In the genomic region with DNA sequence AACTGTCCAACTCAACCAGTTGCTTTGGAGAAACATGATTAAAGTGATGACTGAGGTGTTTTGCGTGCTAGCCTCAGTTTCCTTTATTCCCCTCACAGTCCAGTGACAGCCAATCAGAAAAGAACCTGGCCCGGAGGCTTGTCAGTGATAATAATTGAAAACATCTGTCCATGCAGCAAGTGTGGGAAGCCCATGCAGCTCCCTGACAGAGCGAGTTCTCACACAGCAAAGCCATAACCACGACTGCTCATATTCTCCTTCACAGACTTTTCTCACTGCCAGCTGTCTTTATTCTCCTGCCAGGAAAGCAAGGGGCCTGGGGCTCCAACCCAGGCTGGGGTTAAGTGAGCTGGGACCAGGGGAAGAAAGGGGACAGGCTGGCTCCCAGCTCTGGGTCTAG, we compare ENCODE assay signal across 32 cellular contexts.
DNase-seq lines count a peak whose midpoint lies in the region; ATAC-seq and TF ChIP-seq lines count a peak whose summit lies in the region.
"Had no signal": no experiment of that assay in that cellular context is flagged by ENCODE, and none has a peak within 500 bp of the region (broad histone marks: within the 10 kb centered on the region; RNA-seq: fewer than 3 reads in every experiment).

No MANE protein-coding gene starts in this region.

- peak overlapping the region; percentile 58 for H2BK120ac ChIP-seq in trophoblast cell (ENCODE audit: insufficient read depth, low read length, poor library complexity)

- no peaks in the 10 kb centered on the region for H3K79me1 ChIP-seq in trophoblast cell (ENCODE audit: low read length)

- no peak overlapping the region for H2BK12ac ChIP-seq in trophoblast cell (ENCODE audit: low read length)

- DNase-seq in activated naive CD8-positive, alpha-beta T cell treated with anti-CD3 and anti-CD28 coated beads for 36 hours = no peak
- peak; percentile 30 for DNase-seq in fibroblast of mammary gland (ENCODE audit: low read depth)
- no peak for DNase-seq in trophoblast cell
- DNase-seq in GM23338 (ENCODE audit: low spot score) = no peak
- no peak for DNase-seq in osteocyte (ENCODE audit: extremely low spot score, unreplicated experiment)
- no peak for DNase-seq in HK-2 (ENCODE audit: unreplicated experiment)
- DNase-seq: 8988T; activated CD4-positive, alpha-beta T cell treated with anti-CD3 and anti-CD28 coated beads, Interleukin-2, amount 50 U/mL, for 1 hour; activated naive CD4-positive, alpha-beta T cell; activated T-cell treated with anti-CD3 and anti-CD28 coated beads, Interleukin-2, amount 50 U/mL, for 4 hours; amygdala; BE2C; COR-L47; cortex of kidney; DMS79; effector memory CD8-positive, alpha-beta T cell; hypothalamus; immature natural killer cell; left colon; NCI-H1048; NCI-H187; NCI-H526 treated with DMSO at 0.1 percent for 48 hours; Peyer's patch; psoas muscle; SHP77 treated with DMSO at 0.1 percent for 48 hours; stimulated activated naive CD8-positive, alpha-beta T cell treated with anti-CD3 and anti-CD28 coated beads, Interleukin-15, amount 100 ng/mL, for 72 hours; thyroid gland had no signal

- no peak overlapping the region for H3K4me2 ChIP-seq in trophoblast cell (ENCODE audit: low read length)
- no peak overlapping the region for H3K4me2 ChIP-seq in GM23338

- no peak overlapping the region for H3K9ac ChIP-seq in trophoblast cell (ENCODE audit: low read length)

- H3K27me3 ChIP-seq in trophoblast cell (ENCODE audit: insufficient read depth, low read length) = no peaks in the 10 kb centered on the region
- no peaks in the 10 kb centered on the region for H3K27me3 ChIP-seq in GM23338 (ENCODE audit: insufficient read depth)
- H3K27me3 ChIP-seq: BE2C, cardiac muscle cell, gastroesophageal sphincter, Peyer's patch, thyroid gland had no signal

- no peaks in the 10 kb centered on the region for H3K79me2 ChIP-seq in trophoblast cell (ENCODE audit: control insufficient read depth, insufficient read depth, low read length, poor library complexity)
- H3K79me2 ChIP-seq in GM23338 (replicated peaks; ENCODE audit: insufficient read depth) = no peaks in the 10 kb centered on the region

- H3K4me1 Mint-ChIP-seq in activated naive CD8-positive, alpha-beta T cell (ENCODE audit: low read depth) = peaks cover 3% of the 10 kb centered on the region
- H3K4me1 Mint-ChIP-seq in activated naive CD8-positive, alpha-beta T cell treated with anti-CD3 and anti-CD28 coated beads for 36 hours = no peaks in the 10 kb centered on the region
- peaks cover 13% of the 10 kb centered on the region for H3K4me1 Mint-ChIP-seq in activated T-helper 17 cell treated with anti-CD3 and anti-CD28 coated beads, Interleukin-2, amount 50 U/mL, for 72 hours
- H3K4me1 Mint-ChIP-seq in GM23338 (peaks cover 19% of the 10 kb centered on the region), osteocyte (ENCODE audit: unreplicated experiment) (peaks cover 13% of the 10 kb centered on the region)
- H3K4me1 Mint-ChIP-seq: stimulated activated naive CD8-positive, alpha-beta T cell treated with anti-CD3 and anti-CD28 coated beads, Interleukin-15, amount 100 ng/mL, for 72 hours had no signal

- no peaks in the 10 kb centered on the region for H3K27me3 Mint-ChIP-seq in activated naive CD8-positive, alpha-beta T cell
- H3K27me3 Mint-ChIP-seq in activated naive CD8-positive, alpha-beta T cell treated with anti-CD3 and anti-CD28 coated beads for 36 hours = no peaks in the 10 kb centered on the region
- H3K27me3 Mint-ChIP-seq in activated T-helper 17 cell treated with anti-CD3 and anti-CD28 coated beads, Interleukin-2, amount 50 U/mL, for 72 hours = no peaks in the 10 kb centered on the region
- H3K27me3 Mint-ChIP-seq in GM23338 (ENCODE audit: insufficient read depth, low read depth, poor library complexity) (no peaks in the 10 kb centered on the region), osteocyte (ENCODE audit: unreplicated experiment) (no peaks in the 10 kb centered on the region)
- H3K27me3 Mint-ChIP-seq: effector memory CD8-positive, alpha-beta T cell; stimulated activated naive CD8-positive, alpha-beta T cell treated with anti-CD3 and anti-CD28 coated beads, Interleukin-15, amount 100 ng/mL, for 72 hours had no signal

- no CpG with 5 or more reads among the region's 4 CpGs for WGBS in trophoblast cell (ENCODE audit: extremely low coverage, insufficient coverage, insufficient read length)

- H3K27ac Mint-ChIP-seq in activated naive CD8-positive, alpha-beta T cell = peak overlapping the region; percentile 56
- H3K27ac Mint-ChIP-seq in activated naive CD8-positive, alpha-beta T cell treated with anti-CD3 and anti-CD28 coated beads for 36 hours = no peak overlapping the region
- peak overlapping the region; percentile 61 for H3K27ac Mint-ChIP-seq in activated T-helper 17 cell treated with anti-CD3 and anti-CD28 coated beads, Interleukin-2, amount 50 U/mL, for 72 hours
- H3K27ac Mint-ChIP-seq in GM23338 (no peak overlapping the region), osteocyte (ENCODE audit: unreplicated experiment) (no peak overlapping the region)
- H3K27ac Mint-ChIP-seq: immature natural killer cell; stimulated activated naive CD8-positive, alpha-beta T cell treated with anti-CD3 and anti-CD28 coated beads, Interleukin-15, amount 100 ng/mL, for 72 hours had no signal

- H2AK5ac ChIP-seq in trophoblast cell (ENCODE audit: low read length) = no peak overlapping the region

- no peaks in the 10 kb centered on the region for H3K9me3 Mint-ChIP-seq in activated naive CD8-positive, alpha-beta T cell (ENCODE audit: low read depth)
- H3K9me3 Mint-ChIP-seq in activated naive CD8-positive, alpha-beta T cell treated with anti-CD3 and anti-CD28 coated beads for 36 hours = no peaks in the 10 kb centered on the region
- no peaks in the 10 kb centered on the region for H3K9me3 Mint-ChIP-seq in activated T-helper 17 cell treated with anti-CD3 and anti-CD28 coated beads, Interleukin-2, amount 50 U/mL, for 72 hours
- H3K9me3 Mint-ChIP-seq in GM23338 (no peaks in the 10 kb centered on the region), osteocyte (ENCODE audit: unreplicated experiment) (no peaks in the 10 kb centered on the region)
- H3K9me3 Mint-ChIP-seq: activated T-cell treated with anti-CD3 and anti-CD28 coated beads, Interleukin-2, amount 50 U/mL, for 4 hours; effector memory CD8-positive, alpha-beta T cell; immature natural killer cell; stimulated activated naive CD8-positive, alpha-beta T cell treated with anti-CD3 and anti-CD28 coated beads, Interleukin-15, amount 100 ng/mL, for 72 hours had no signal

- H2BK5ac ChIP-seq in trophoblast cell (ENCODE audit: low read depth, low read length, poor library complexity) = no peak overlapping the region

- peaks cover 23% of the 10 kb centered on the region for H3K36me3 Mint-ChIP-seq in activated naive CD8-positive, alpha-beta T cell
- peaks cover 17% of the 10 kb centered on the region for H3K36me3 Mint-ChIP-seq in activated naive CD8-positive, alpha-beta T cell treated with anti-CD3 and anti-CD28 coated beads for 36 hours
- H3K36me3 Mint-ChIP-seq in activated T-helper 17 cell treated with anti-CD3 and anti-CD28 coated beads, Interleukin-2, amount 50 U/mL, for 72 hours (ENCODE audit: low read depth) = peaks cover 61% of the 10 kb centered on the region
- H3K36me3 Mint-ChIP-seq in GM23338 (ENCODE audit: low read depth) (no peaks in the 10 kb centered on the region), osteocyte (ENCODE audit: unreplicated experiment) (no peaks in the 10 kb centered on the region)

- H3K27ac ChIP-seq in trophoblast cell (ENCODE audit: low read depth, low read length) = no peak overlapping the region
- no peak overlapping the region for H3K27ac ChIP-seq in GM23338 (ENCODE audit: low read depth)
- H3K27ac ChIP-seq: cardiac muscle cell, gastroesophageal sphincter, HL-60, Peyer's patch, psoas muscle, thyroid gland had no signal

- H3K14ac ChIP-seq in trophoblast cell (ENCODE audit: low read length) = no peak overlapping the region

- H4K8ac ChIP-seq in trophoblast cell (ENCODE audit: low read depth, low read length) = no peak overlapping the region

- H4K20me1 ChIP-seq in GM23338 (replicated peaks; ENCODE audit: insufficient read depth) = no peaks in the 10 kb centered on the region

- no peak overlapping the region for H3K4me3 Mint-ChIP-seq in activated naive CD8-positive, alpha-beta T cell
- no peak overlapping the region for H3K4me3 Mint-ChIP-seq in activated naive CD8-positive, alpha-beta T cell treated with anti-CD3 and anti-CD28 coated beads for 36 hours
- H3K4me3 Mint-ChIP-seq in activated T-helper 17 cell treated with anti-CD3 and anti-CD28 coated beads, Interleukin-2, amount 50 U/mL, for 72 hours = no peak overlapping the region
- H3K4me3 Mint-ChIP-seq in GM23338 = no peak overlapping the region
- no peak overlapping the region for H3K4me3 Mint-ChIP-seq in osteocyte (ENCODE audit: unreplicated experiment)
- H3K4me3 Mint-ChIP-seq: activated T-cell treated with anti-CD3 and anti-CD28 coated beads, Interleukin-2, amount 50 U/mL, for 4 hours; effector memory CD8-positive, alpha-beta T cell; immature natural killer cell; stimulated activated naive CD8-positive, alpha-beta T cell treated with anti-CD3 and anti-CD28 coated beads, Interleukin-15, amount 100 ng/mL, for 72 hours had no signal

- H3K4me3 ChIP-seq in fibroblast of mammary gland (ENCODE audit: control insufficient read depth, low read depth, low read length) (no peak overlapping the region), trophoblast cell (ENCODE audit: low read depth, low read length) (no peak overlapping the region), GM23338 (no peak overlapping the region)
- H3K4me3 ChIP-seq: cardiac muscle cell, gastroesophageal sphincter, Peyer's patch, psoas muscle, thyroid gland had no signal

- H3K4me1 ChIP-seq in trophoblast cell (ENCODE audit: control insufficient read depth in 1 of 2, insufficient read depth in 2 of 2, low read length in 2 of 2) = peaks cover 2 to 4% of the 10 kb centered on the region in 2 experiments
- peaks cover 11% of the 10 kb centered on the region for H3K4me1 ChIP-seq in GM23338 (ENCODE audit: insufficient read depth)
- H3K4me1 ChIP-seq: BE2C, gastroesophageal sphincter, Peyer's patch, thyroid gland had no signal

- no peak for ATAC-seq in activated T-helper 17 cell treated with anti-CD3 and anti-CD28 coated beads, Interleukin-2, amount 50 U/mL, for 72 hours (replicated peaks)
- ATAC-seq in GM23338 = no peak
- ATAC-seq: activated T-cell treated with anti-CD3 and anti-CD28 coated beads, Interleukin-2, amount 50 U/mL, for 4 hours; effector memory CD8-positive, alpha-beta T cell; gastroesophageal sphincter; left colon; psoas muscle; stimulated activated naive CD8-positive, alpha-beta T cell treated with anti-CD3 and anti-CD28 coated beads, Interleukin-15, amount 100 ng/mL, for 72 hours had no signal

- H3K36me3 ChIP-seq in trophoblast cell (ENCODE audit: control insufficient read depth in 1 of 2, insufficient read depth in 2 of 2, low read length in 2 of 2) = no peaks in the 10 kb centered on the region
- no peaks in the 10 kb centered on the region for H3K36me3 ChIP-seq in GM23338 (ENCODE audit: insufficient read depth)
- H3K36me3 ChIP-seq: BE2C, cardiac muscle cell, gastroesophageal sphincter, Peyer's patch, thyroid gland had no signal

- H3K4ac ChIP-seq in trophoblast cell (ENCODE audit: low read depth, low read length) = no peak overlapping the region

- H3K9me3 ChIP-seq in trophoblast cell (ENCODE audit: insufficient read depth, low read depth, low read length) = no peaks in the 10 kb centered on the region
- H3K9me3 ChIP-seq: BE2C, gastroesophageal sphincter, Peyer's patch, psoas muscle, thyroid gland had no signal

- H4K91ac ChIP-seq in trophoblast cell (ENCODE audit: low read depth, low read length) = peak overlapping the region; percentile 34

- H2AFZ ChIP-seq in trophoblast cell (ENCODE audit: insufficient read depth, low read length, poor library complexity) = no peak overlapping the region
- no peak overlapping the region for H2AFZ ChIP-seq in GM23338

- no peak overlapping the region for H4K12ac ChIP-seq in trophoblast cell (ENCODE audit: low read depth, low read length)

- H3F3A ChIP-seq in GM23338 (replicated peaks; ENCODE audit: low read depth) = no peaks in the 10 kb centered on the region

- H3K18ac ChIP-seq in trophoblast cell (ENCODE audit: low read length) = no peak overlapping the region

- TF ChIP-seq CTCF in fibroblast of mammary gland (conservative IDR thresholded peaks at IDR 0.05; ENCODE audit: control insufficient read depth, insufficient read depth, low read depth, low read length) = no peak
- TF ChIP-seq CTCF in GM23338 (conservative IDR thresholded peaks at IDR 0.05; ENCODE audit: low read depth in 2 of 2) = no peak
- TF ChIP-seq CTCF in osteocyte (IDR thresholded peaks at IDR 0.05) = no peak

- no peak overlapping the region for H3K23ac ChIP-seq in trophoblast cell (ENCODE audit: low read length)

- no peaks in the 10 kb centered on the region for H3K9me2 ChIP-seq in GM23338 (ENCODE audit: insufficient read depth)

Comparison
In these comparisons a context has a peak if more than half of its experiments do, and no peak if none do; other contexts are left out.
1. H3K27ac Mint-ChIP-seq: peak in activated naive CD8-positive, alpha-beta T cell (single experiment) and activated T-helper 17 cell treated with anti-CD3 and anti-CD28 coated beads, Interleukin-2, amount 50 U/mL, for 72 hours (single experiment); none in activated naive CD8-positive, alpha-beta T cell treated with anti-CD3 and anti-CD28 coated beads for 36 hours (single experiment), GM23338 (single experiment) and osteocyte (single experiment).